8 cellular contexts compared by ENCODE assay signal in genomic region chr7:42930889-42931288, GRCh38. TPM values are rescaled to one million over a fixed set of nuclear protein-coding genes. Genes with fewer than 3 reads are reported as not detected.
DNase-seq lines count a peak whose midpoint lies in the region; ATAC-seq and TF ChIP-seq lines count a peak whose summit lies in the region.

No MANE protein-coding gene starts in this region.

- H2AFZ ChIP-seq in neural progenitor cell (replicated peaks): no peak overlapping the region

- H3K27me3 Mint-ChIP-seq in CD14-positive monocyte (ENCODE audit: low read depth in 3 of 3): no peaks in the 10 kb centered on the region
- no peaks in the 10 kb centered on the region for H3K27me3 Mint-ChIP-seq in effector memory CD8-positive, alpha-beta T cell
- H3K27me3 Mint-ChIP-seq in neural progenitor cell (ENCODE audit: insufficient read depth, low read depth): peaks cover 2% of the 10 kb centered on the region

- no peak overlapping the region for H3K27ac ChIP-seq in neural progenitor cell

- peak overlapping the region; percentile 92 for H3K4me2 ChIP-seq in neural progenitor cell

- peaks cover 15% of the 10 kb centered on the region for H3K4me1 ChIP-seq in neural progenitor cell

- H3K36me3 Mint-ChIP-seq in CD14-positive monocyte: peaks cover 11 to 14% of the 10 kb centered on the region in 2 donors
- peaks cover 36% of the 10 kb centered on the region for H3K36me3 Mint-ChIP-seq in effector memory CD8-positive, alpha-beta T cell (ENCODE audit: insufficient read depth)
- H3K36me3 Mint-ChIP-seq in neural progenitor cell: peaks cover 7% of the 10 kb centered on the region

- ATAC-seq in effector memory CD8-positive, alpha-beta T cell (replicated peaks): no peak
- no peak for ATAC-seq in HG02588 (IDR thresholded peaks at IDR 0.05; ENCODE audit: unreplicated experiment)

- H3K36me3 ChIP-seq in neural progenitor cell: peaks cover 14% of the 10 kb centered on the region

- H3K4me1 Mint-ChIP-seq in CD14-positive monocyte: peaks cover 63% of the 10 kb centered on the region
- peaks cover 31 to 49% of the 10 kb centered on the region in 2 donors for H3K4me1 Mint-ChIP-seq in effector memory CD8-positive, alpha-beta T cell (ENCODE audit: low read depth in 2 of 2)
- H3K4me1 Mint-ChIP-seq in neural progenitor cell: peaks cover 27% of the 10 kb centered on the region

- peaks cover 97% of the 10 kb centered on the region for H3K79me2 ChIP-seq in neural progenitor cell (ENCODE audit: low read depth)

- H3K4me3 ChIP-seq in neural progenitor cell: peak overlapping the region; percentile 68

- H3K27ac Mint-ChIP-seq in CD14-positive monocyte (peak overlapping the region in 4 of 7 donors; percentile 97 to 99 (median 98)), neural progenitor cell (no peak overlapping the region)
- peak overlapping the region; percentile 98 to 100 for H3K27ac Mint-ChIP-seq in effector memory CD8-positive, alpha-beta T cell

- peaks cover 50% of the 10 kb centered on the region for H4K20me1 ChIP-seq in neural progenitor cell (ENCODE audit: low read depth)

- H3K9ac ChIP-seq in neural progenitor cell: peak overlapping the region; percentile 89

- DNase-seq in CD14-positive monocyte (ENCODE audit: low spot score) (no peak), NCI-H226 (peak; percentile 41), neural progenitor cell (ENCODE audit: low spot score) (no peak), posterior vena cava (ENCODE audit: low spot score) (no peak), NCI-H1105 (lab: John Stamatoyannopoulos, UW) (no peak), DMS79 treated with DMSO at 0.1 percent for 48 hours (lab: John Stamatoyannopoulos, UW) (no peak)
- DNase-seq in effector memory CD8-positive, alpha-beta T cell: no peak

- H3K27me3 ChIP-seq in neural progenitor cell: no peaks in the 10 kb centered on the region

- H3K9me3 ChIP-seq in neural progenitor cell (ENCODE audit: low read depth): no peaks in the 10 kb centered on the region

- H3F3A ChIP-seq in neural progenitor cell (ENCODE audit: low read depth): no peaks in the 10 kb centered on the region

- H3K9me3 Mint-ChIP-seq in CD14-positive monocyte: peaks cover 0 to 3% (median 0%) of the 10 kb centered on the region in 7 donors
- H3K9me3 Mint-ChIP-seq in effector memory CD8-positive, alpha-beta T cell: no peaks in the 10 kb centered on the region
- H3K9me3 Mint-ChIP-seq in neural progenitor cell: no peaks in the 10 kb centered on the region

- peak overlapping the region; percentile 99 to 100 for H3K4me3 Mint-ChIP-seq in CD14-positive monocyte
- H3K4me3 Mint-ChIP-seq in effector memory CD8-positive, alpha-beta T cell: peak overlapping the region; percentile 97 to 99
- peak overlapping the region; percentile 99 for H3K4me3 Mint-ChIP-seq in neural progenitor cell

- intact Hi-C loops in CD14-positive monocyte (cut with micrococcal nuclease): no loop called here
- intact Hi-C loops in posterior vena cava (cut with DNase I): no loop called here

- TF ChIP-seq CTCF in CD14-positive monocyte (IDR thresholded peaks at IDR 0.05): no peak
- no peak for TF ChIP-seq CTCF in neural progenitor cell (IDR thresholded peaks at IDR 0.05)

RNA-seq across cellular contexts. Expression of gene PSMA2, which starts 1.1 kb away (rescaled TPM):
- 100 to 1,000 TPM; 283 to 294 TPM for polyA plus RNA-seq in CD14-positive monocyte
- 178 and 316 TPM in 2 replicates for total RNA-seq in neural progenitor cell (ENCODE audit: low replicate concordance)
- total RNA-seq in posterior vena cava: 10 to 100 TPM; 55.6 to 72.3 TPM

RNA-seq across cellular contexts. Expression of gene MRPL32, which starts 1.3 kb away (rescaled TPM):
- polyA plus RNA-seq in CD14-positive monocyte: 10 to 100 TPM; 39.5 to 49.6 TPM
- total RNA-seq in neural progenitor cell (ENCODE audit: low replicate concordance) (76.5 and 133 TPM in 2 replicates), posterior vena cava (10 to 100 TPM; 32.7 to 42.6 TPM)

RNA-seq across cellular contexts. Expression of gene C7orf25, which starts 19.0 kb away (rescaled TPM):
- 1 to 10 TPM; 2.5 to 2.6 TPM for polyA plus RNA-seq in CD14-positive monocyte
- total RNA-seq in neural progenitor cell (ENCODE audit: low replicate concordance) (6.4 and 8.6 TPM in 2 replicates), posterior vena cava (1 to 10 TPM; 7.4 to 9.7 TPM)
